8 cellular contexts compared by ENCODE assay signal in the genomic region with DNA sequence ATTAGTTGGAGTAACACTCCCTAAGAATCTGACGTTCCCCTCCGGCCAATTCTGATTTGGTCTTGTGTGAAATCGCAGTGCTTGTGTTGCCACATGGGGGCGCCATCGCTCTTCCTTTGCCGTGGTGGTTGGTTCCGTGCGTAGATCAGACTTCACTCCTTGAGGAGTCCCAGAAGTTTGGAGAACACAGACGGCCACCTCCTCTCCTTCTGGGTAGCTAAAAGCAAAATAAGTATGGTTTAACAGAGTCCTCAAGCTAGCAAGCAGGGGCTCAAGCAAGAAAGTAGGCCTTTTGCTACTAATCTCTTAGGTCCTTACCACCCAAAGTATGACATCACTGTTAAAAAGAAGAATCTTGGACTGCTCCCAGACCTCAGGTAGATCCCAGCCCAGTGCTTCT. TPM values are rescaled to one million over a fixed set of nuclear protein-coding genes. Genes with fewer than 3 reads are reported as not detected.
DNase-seq lines count a peak whose midpoint lies in the region; ATAC-seq, FAIRE-seq and TF ChIP-seq lines count a peak whose summit lies in the region.

No MANE protein-coding gene starts in this region.

- H3K14ac ChIP-seq in H9 (ENCODE audit: insufficient read depth, low read length), result no peak overlapping the region

- no peak overlapping the region for H2BK120ac ChIP-seq in H9 (ENCODE audit: low read depth, low read length, poor library complexity, severe bottlenecking)

- H3K27ac ChIP-seq in H9 (ENCODE audit: insufficient read length, low read depth, low read length) (no peak overlapping the region), breast epithelium (no peak overlapping the region)

- H2AK5ac ChIP-seq in H9 (ENCODE audit: insufficient read length, low read length), result no peak overlapping the region

- TF ChIP-seq CTCF in H9 (conservative IDR thresholded peaks at IDR 0.05) (peak; percentile 97), WTC11 (IDR thresholded peaks at IDR 0.05) (peak; percentile 92), breast epithelium (IDR thresholded peaks at IDR 0.05) (peak; percentile 86 to 93 (median 87))

- no peaks in the 10 kb centered on the region for H3K79me1 ChIP-seq in H9 (ENCODE audit: insufficient read depth, low read depth, low read length, poor library complexity, severe bottlenecking)

- peaks cover 4 to 11% of the 10 kb centered on the region in 2 experiments; a peak in 3 of 5 replicates for H3K9me3 Mint-ChIP-seq in H9
- H3K9me3 Mint-ChIP-seq in WTC11, result peaks cover 13% of the 10 kb centered on the region

- FAIRE-seq in islet of Langerhans (lab: Jason Lieb, UNC), result peak; percentile 47

- CTCF ChIA-PET in WTC11 (lab: Charles Lee), result interaction anchor here (0.6 to 7.3 kb wide), 16 partner anchors 8 to 500 kb away, joined by 3 to 68 read pairs (median 4); no protein-coding TSS in a partner anchor

- no peaks in the 10 kb centered on the region for H4K20me1 ChIP-seq in H9 (ENCODE audit: control insufficient read depth, insufficient read depth, insufficient read length)

- peaks cover 11% of the 10 kb centered on the region for H3K27me3 Mint-ChIP-seq in H9 (ENCODE audit: low read depth)
- no peaks in the 10 kb centered on the region; the same call in 1 of the 2 replicates for H3K27me3 Mint-ChIP-seq in WTC11 (ENCODE audit: low read depth)

- H3K4me1 Mint-ChIP-seq in H9 (peaks cover 8 to 12% of the 10 kb centered on the region in 2 experiments), WTC11 (peaks cover 3% of the 10 kb centered on the region; the same call in 1 of the 2 replicates)

- no peak overlapping the region for H2BK5ac ChIP-seq in H9 (ENCODE audit: insufficient read length, low read length)

- ATAC-seq in WTC11 (peak; percentile 80), GM18861 (IDR thresholded peaks at IDR 0.05; ENCODE audit: unreplicated experiment) (no peak)

- peak; percentile 57 for DNase-seq in COLO829 (ENCODE audit: low spot score)
- DNase-seq in H9, result peak; percentile 88
- DNase-seq in NCI-H2227 treated with DMSO at 0.1 percent for 48 hours (lab: John Stamatoyannopoulos, UW), result peak; percentile 76
- peak; percentile 85 for DNase-seq in WTC11 (ENCODE audit: low spot score)
- DNase-seq in breast epithelium (ENCODE audit: low spot score in 2 of 2), result peak; percentile 80 to 85
- peak; percentile 53 to 79 for DNase-seq in stimulated activated CD4-positive, alpha-beta T cell treated with anti-CD3 and anti-CD28 coated beads, Interleukin-15, amount 100 ng/mL, for 48 hours (ENCODE audit: low read depth in 2 of 2)

- H3K18ac ChIP-seq in H9 (ENCODE audit: insufficient read length, low read depth, low read length), result no peak overlapping the region

- no peak overlapping the region for H3K4me3 ChIP-seq in breast epithelium

- no peak overlapping the region for H2BK12ac ChIP-seq in H9 (ENCODE audit: insufficient read length, low read depth, low read length)

- H3K36me3 ChIP-seq in breast epithelium, result no peaks in the 10 kb centered on the region

- H2AFZ ChIP-seq in H9 (ENCODE audit: low read length), result no peak overlapping the region

- no peak for TF ChIP-seq POLR2A in breast epithelium (IDR thresholded peaks at IDR 0.05)

- H4K91ac ChIP-seq in H9 (ENCODE audit: insufficient read length, low read depth, low read length), result no peak overlapping the region

- H3K79me2 ChIP-seq in H9 (ENCODE audit: insufficient read depth, low read length), result no peaks in the 10 kb centered on the region

- no peak overlapping the region for H3K4ac ChIP-seq in H9 (ENCODE audit: low read depth, low read length)

- H3K27ac Mint-ChIP-seq in H9 (no peak overlapping the region), WTC11 (no peak overlapping the region)

- H3K4me1 ChIP-seq in H9 (ENCODE audit: insufficient read depth, low read length), result no peaks in the 10 kb centered on the region
- H3K4me1 ChIP-seq in breast epithelium, result no peaks in the 10 kb centered on the region

- H4K8ac ChIP-seq in H9 (replicated peaks; ENCODE audit: insufficient read length, low read depth, low read length), result no peak overlapping the region

- H3K27me3 ChIP-seq in H9 (ENCODE audit: insufficient read depth, low read length) (no peaks in the 10 kb centered on the region), breast epithelium (no peaks in the 10 kb centered on the region)

- peaks cover 6 to 15% (median 12%) of the 10 kb centered on the region in 3 experiments for H3K36me3 Mint-ChIP-seq in H9 (ENCODE audit: insufficient read depth in 1 of 3, low read depth in 3 of 3)
- peaks cover 7% of the 10 kb centered on the region for H3K36me3 Mint-ChIP-seq in WTC11

- no peak overlapping the region for H3K4me2 ChIP-seq in H9 (ENCODE audit: insufficient read depth, insufficient read length, low read length)

- no peak overlapping the region for H2BK15ac ChIP-seq in H9 (ENCODE audit: low read depth, low read length)

- POLR2A ChIA-PET in WTC11 (lab: Charles Lee), result no interaction called here

- no peak overlapping the region for H3K56ac ChIP-seq in H9 (ENCODE audit: insufficient read length, low read depth, low read length)

- intact Hi-C loops in breast epithelium (cut with DNase I; ENCODE audit: low total_unique reads), result no loop called here

- no peak overlapping the region for H3K4me3 Mint-ChIP-seq in H9
- H3K4me3 Mint-ChIP-seq in WTC11, result no peak overlapping the region

- no peak overlapping the region for H3K9ac ChIP-seq in H9 (ENCODE audit: extremely low read depth, insufficient read length, low read length)

- H3T11ph ChIP-seq in H9 (ENCODE audit: low read length), result no peak overlapping the region

- no peak overlapping the region for H4K5ac ChIP-seq in H9 (ENCODE audit: insufficient read length, low read depth, low read length)

- no CpG with 5 or more reads among the region's 9 CpGs for WGBS in H9 (ENCODE audit: extremely low coverage, insufficient read length, low lambda C conversion rate)

- H3K23ac ChIP-seq in H9 (ENCODE audit: insufficient read length, low read depth, low read length), result no peak overlapping the region

- no peaks in the 10 kb centered on the region for H3K23me2 ChIP-seq in H9 (ENCODE audit: insufficient read length, low read depth, low read length, poor library complexity, severe bottlenecking)

- H3K9me3 ChIP-seq in H9 (ENCODE audit: control insufficient read depth, low read depth, low read length) (no peaks in the 10 kb centered on the region), breast epithelium (no peaks in the 10 kb centered on the region)

- H2BK20ac ChIP-seq in H9 (ENCODE audit: low read depth, low read length, poor library complexity, severe bottlenecking), result no peak overlapping the region

TF ChIP-seq in WTC11, 78 proteins besides CTCF, POLR2A, EP300 and RAD21 (continues in another document):
- TF ChIP-seq ZNF232 (CRISPR knock-in tag; IDR thresholded peaks at IDR 0.05) (no peak), FOXP1 (CRISPR knock-in tag; IDR thresholded peaks at IDR 0.05; ENCODE audit: borderline replicate concordance) (no peak)
- TF ChIP-seq, protein P1, sequence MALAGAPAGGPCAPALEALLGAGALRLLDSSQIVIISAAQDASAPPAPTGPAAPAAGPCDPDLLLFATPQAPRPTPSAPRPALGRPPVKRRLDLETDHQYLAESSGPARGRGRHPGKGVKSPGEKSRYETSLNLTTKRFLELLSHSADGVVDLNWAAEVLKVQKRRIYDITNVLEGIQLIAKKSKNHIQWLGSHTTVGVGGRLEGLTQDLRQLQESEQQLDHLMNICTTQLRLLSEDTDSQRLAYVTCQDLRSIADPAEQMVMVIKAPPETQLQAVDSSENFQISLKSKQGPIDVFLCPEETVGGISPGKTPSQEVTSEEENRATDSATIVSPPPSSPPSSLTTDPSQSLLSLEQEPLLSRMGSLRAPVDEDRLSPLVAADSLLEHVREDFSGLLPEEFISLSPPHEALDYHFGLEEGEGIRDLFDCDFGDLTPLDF (CRISPR knock-in tag; IDR thresholded peaks at IDR 0.05), result no peak
- TF ChIP-seq, protein P2, sequence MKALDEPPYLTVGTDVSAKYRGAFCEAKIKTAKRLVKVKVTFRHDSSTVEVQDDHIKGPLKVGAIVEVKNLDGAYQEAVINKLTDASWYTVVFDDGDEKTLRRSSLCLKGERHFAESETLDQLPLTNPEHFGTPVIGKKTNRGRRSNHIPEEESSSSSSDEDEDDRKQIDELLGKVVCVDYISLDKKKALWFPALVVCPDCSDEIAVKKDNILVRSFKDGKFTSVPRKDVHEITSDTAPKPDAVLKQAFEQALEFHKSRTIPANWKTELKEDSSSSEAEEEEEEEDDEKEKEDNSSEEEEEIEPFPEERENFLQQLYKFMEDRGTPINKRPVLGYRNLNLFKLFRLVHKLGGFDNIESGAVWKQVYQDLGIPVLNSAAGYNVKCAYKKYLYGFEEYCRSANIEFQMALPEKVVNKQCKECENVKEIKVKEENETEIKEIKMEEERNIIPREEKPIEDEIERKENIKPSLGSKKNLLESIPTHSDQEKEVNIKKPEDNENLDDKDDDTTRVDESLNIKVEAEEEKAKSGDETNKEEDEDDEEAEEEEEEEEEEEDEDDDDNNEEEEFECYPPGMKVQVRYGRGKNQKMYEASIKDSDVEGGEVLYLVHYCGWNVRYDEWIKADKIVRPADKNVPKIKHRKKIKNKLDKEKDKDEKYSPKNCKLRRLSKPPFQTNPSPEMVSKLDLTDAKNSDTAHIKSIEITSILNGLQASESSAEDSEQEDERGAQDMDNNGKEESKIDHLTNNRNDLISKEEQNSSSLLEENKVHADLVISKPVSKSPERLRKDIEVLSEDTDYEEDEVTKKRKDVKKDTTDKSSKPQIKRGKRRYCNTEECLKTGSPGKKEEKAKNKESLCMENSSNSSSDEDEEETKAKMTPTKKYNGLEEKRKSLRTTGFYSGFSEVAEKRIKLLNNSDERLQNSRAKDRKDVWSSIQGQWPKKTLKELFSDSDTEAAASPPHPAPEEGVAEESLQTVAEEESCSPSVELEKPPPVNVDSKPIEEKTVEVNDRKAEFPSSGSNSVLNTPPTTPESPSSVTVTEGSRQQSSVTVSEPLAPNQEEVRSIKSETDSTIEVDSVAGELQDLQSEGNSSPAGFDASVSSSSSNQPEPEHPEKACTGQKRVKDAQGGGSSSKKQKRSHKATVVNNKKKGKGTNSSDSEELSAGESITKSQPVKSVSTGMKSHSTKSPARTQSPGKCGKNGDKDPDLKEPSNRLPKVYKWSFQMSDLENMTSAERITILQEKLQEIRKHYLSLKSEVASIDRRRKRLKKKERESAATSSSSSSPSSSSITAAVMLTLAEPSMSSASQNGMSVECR (CRISPR knock-in tag; IDR thresholded peaks at IDR 0.05; ENCODE audit: borderline replicate concordance), result 0 out of 2 replicates have a peak, but pooled peaks have one; percentile 53
- TF ChIP-seq, protein P3, sequence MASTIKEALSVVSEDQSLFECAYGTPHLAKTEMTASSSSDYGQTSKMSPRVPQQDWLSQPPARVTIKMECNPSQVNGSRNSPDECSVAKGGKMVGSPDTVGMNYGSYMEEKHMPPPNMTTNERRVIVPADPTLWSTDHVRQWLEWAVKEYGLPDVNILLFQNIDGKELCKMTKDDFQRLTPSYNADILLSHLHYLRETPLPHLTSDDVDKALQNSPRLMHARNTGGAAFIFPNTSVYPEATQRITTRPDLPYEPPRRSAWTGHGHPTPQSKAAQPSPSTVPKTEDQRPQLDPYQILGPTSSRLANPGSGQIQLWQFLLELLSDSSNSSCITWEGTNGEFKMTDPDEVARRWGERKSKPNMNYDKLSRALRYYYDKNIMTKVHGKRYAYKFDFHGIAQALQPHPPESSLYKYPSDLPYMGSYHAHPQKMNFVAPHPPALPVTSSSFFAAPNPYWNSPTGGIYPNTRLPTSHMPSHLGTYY (CRISPR knock-in tag; IDR thresholded peaks at IDR 0.05), result 0 out of 2 replicates have a peak, but pooled peaks have one; percentile 16

RNA-seq across cellular contexts. Expression of a gene that starts 59.5 kb away (rescaled TPM):
- total RNA-seq in H9 (2021) (293 and 300 TPM in 2 replicates), WTC11 (2021) (316 to 363 TPM (median 335 TPM) in 3 replicates), breast epithelium (10 to 100 TPM; 45.6 to 67.2 (median 55.4) TPM)
